Comparison of ENCODE assay signal across 8 cellular contexts in the genomic region with DNA sequence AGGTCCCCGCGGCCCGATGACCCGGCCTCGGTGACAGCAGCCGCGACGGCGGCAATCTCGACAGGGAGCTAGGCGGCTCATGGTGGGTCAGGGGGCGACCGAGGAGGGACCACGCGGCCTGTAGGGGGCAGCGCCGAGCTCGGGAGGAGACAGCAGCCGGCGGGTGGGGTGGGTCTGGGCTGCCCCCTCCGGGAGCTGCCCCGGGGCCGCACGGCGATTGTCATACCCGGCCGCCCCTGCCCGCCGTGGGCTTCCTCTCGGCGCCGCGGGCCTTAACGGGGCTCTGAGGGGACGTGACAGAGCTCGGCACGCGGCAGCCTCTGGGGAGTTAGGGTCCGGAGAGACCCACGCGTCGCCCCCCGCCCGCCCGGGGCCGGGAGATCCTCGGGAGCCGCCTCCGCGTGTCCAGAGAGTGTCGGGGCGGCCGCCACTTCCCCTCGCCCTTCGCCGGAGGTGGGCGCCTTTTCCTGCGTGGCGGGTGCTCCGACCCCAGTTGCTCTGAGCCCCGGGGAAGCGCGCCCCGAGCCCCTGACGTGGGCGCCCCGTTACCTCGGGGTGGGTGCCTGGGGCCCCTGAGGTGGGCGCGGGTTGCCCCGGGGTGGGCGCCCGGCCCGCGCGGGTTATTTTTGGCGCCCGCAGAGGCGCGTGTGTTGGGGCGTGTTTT. TPM values are rescaled to one million over a fixed set of nuclear protein-coding genes. Genes with fewer than 3 reads are reported as not detected.
A peak's percentile ranks its signal among the peaks of the same experiment; 100 is the strongest.
DNase-seq lines count a peak whose midpoint lies in the region; ATAC-seq and TF ChIP-seq lines count a peak whose summit lies in the region.

No MANE protein-coding gene starts in this region.

- no peak overlapping the region; the same call in 1 of the 2 replicates for H3K9ac ChIP-seq in HUES48 (ENCODE audit: low read depth, low read length)

- H3K4me1 ChIP-seq in CD4-positive, CD25-positive, alpha-beta regulatory T cell (ENCODE audit: control insufficient read depth, insufficient read depth, low read length, poor library complexity, severe bottlenecking): peaks cover 31% of the 10 kb centered on the region
- peaks cover 36% of the 10 kb centered on the region for H3K4me1 ChIP-seq in HUES48 (ENCODE audit: control insufficient read depth, insufficient read depth, low read length)
- peaks cover 27% of the 10 kb centered on the region for H3K4me1 ChIP-seq in lower lobe of right lung

- no peaks in the 10 kb centered on the region for H3K36me3 ChIP-seq in CD4-positive, CD25-positive, alpha-beta regulatory T cell (ENCODE audit: control insufficient read depth, insufficient read depth, low read length)
- H3K36me3 ChIP-seq in HUES48 (ENCODE audit: control insufficient read depth, insufficient read depth, low read length) (no peaks in the 10 kb centered on the region), lower lobe of right lung (no peaks in the 10 kb centered on the region)

- peak overlapping the region; percentile 96 to 98 (median 98) for H3K4me3 Mint-ChIP-seq in CD4-positive, CD25-positive, alpha-beta regulatory T cell
- H3K4me3 Mint-ChIP-seq in activated CD4-positive, alpha-beta T cell treated with anti-CD3 and anti-CD28 coated beads for 36 hours: peak overlapping the region; percentile 93
- peak overlapping the region; percentile 93 for H3K4me3 Mint-ChIP-seq in dendritic cell treated with granulocyte-macrophage colony-stimulating factor and Interleukin-4, amounts not matched to agents 40 ng/mL and 50 ng/mL, for 4 days

- H3K4me3 ChIP-seq in CD4-positive, CD25-positive, alpha-beta regulatory T cell (ENCODE audit: low read depth, low read length): peak overlapping the region; percentile 32
- H3K4me3 ChIP-seq in HUES48 (ENCODE audit: low read depth, low read length): peak overlapping the region; percentile 82
- peak overlapping the region; percentile 80 for H3K4me3 ChIP-seq in lower lobe of right lung

- ATAC-seq in CD4-positive, CD25-positive, alpha-beta regulatory T cell (ENCODE audit: low read depth in 2 of 2): peak; percentile 31 to 35
- ATAC-seq in GM19467 (IDR thresholded peaks at IDR 0.05; ENCODE audit: unreplicated experiment) (peak; percentile 32), lower lobe of right lung (peak; percentile 84)
- ATAC-seq in activated CD4-positive, alpha-beta T cell treated with anti-CD3 and anti-CD28 coated beads for 36 hours: peak; percentile 61

- POLR2A ChIA-PET in activated CD4-positive, alpha-beta T cell treated with anti-CD3 and anti-CD28 coated beads for 36 hours (lab: Charles Lee): interaction anchor here (0.5 to 1.6 kb wide), 3 partner anchors 209 to 1227 kb away, joined by 3 to 8 read pairs (median 5); no protein-coding TSS in a partner anchor

- peak; percentile 54 for TF ChIP-seq CTCF in lower lobe of right lung (IDR thresholded peaks at IDR 0.05)

- no peaks in the 10 kb centered on the region for H3K9me3 ChIP-seq in CD4-positive, CD25-positive, alpha-beta regulatory T cell (ENCODE audit: control insufficient read depth in 2 of 2, low read length in 2 of 2)
- H3K9me3 ChIP-seq in HUES48 (ENCODE audit: control insufficient read depth, insufficient read depth, low read length): no peaks in the 10 kb centered on the region
- no peaks in the 10 kb centered on the region for H3K9me3 ChIP-seq in lower lobe of right lung

- peaks cover 0 to 1% (median 0%) of the 10 kb centered on the region in 7 donors for H3K9me3 Mint-ChIP-seq in CD4-positive, CD25-positive, alpha-beta regulatory T cell
- H3K9me3 Mint-ChIP-seq in activated CD4-positive, alpha-beta T cell treated with anti-CD3 and anti-CD28 coated beads for 36 hours (ENCODE audit: low read depth): no peaks in the 10 kb centered on the region
- no peaks in the 10 kb centered on the region for H3K9me3 Mint-ChIP-seq in dendritic cell treated with granulocyte-macrophage colony-stimulating factor and Interleukin-4, amounts not matched to agents 40 ng/mL and 50 ng/mL, for 4 days

- peak; percentile 54 to 66 (median 62) for DNase-seq in CD4-positive, CD25-positive, alpha-beta regulatory T cell
- peak; percentile 87 for DNase-seq in activated CD4-positive, alpha-beta T cell treated with anti-CD3 and anti-CD28 coated beads for 36 hours
- DNase-seq in lower lobe of right lung (peak; percentile 74), DMS79 (lab: John Stamatoyannopoulos, UW) (no peak)
- DNase-seq in stimulated activated CD8-positive, alpha-beta memory T cell treated with anti-CD3 and anti-CD28 coated beads, Interleukin-12 subunit alpha, Interleukin-12 subunit beta, amount 100 ng/mL, for 4 hours (ENCODE audit: low read depth): peak; percentile 59

- peaks cover 22 to 40% (median 32%) of the 10 kb centered on the region in 4 donors for H3K4me1 Mint-ChIP-seq in CD4-positive, CD25-positive, alpha-beta regulatory T cell
- H3K4me1 Mint-ChIP-seq in activated CD4-positive, alpha-beta T cell treated with anti-CD3 and anti-CD28 coated beads for 36 hours: peaks cover 20% of the 10 kb centered on the region
- H3K4me1 Mint-ChIP-seq in dendritic cell treated with granulocyte-macrophage colony-stimulating factor and Interleukin-4, amounts not matched to agents 40 ng/mL and 50 ng/mL, for 4 days (ENCODE audit: low read depth): peaks cover 57% of the 10 kb centered on the region

- CTCF ChIA-PET in activated CD4-positive, alpha-beta T cell treated with anti-CD3 and anti-CD28 coated beads for 36 hours (lab: Charles Lee): interaction anchor here (0.6 to 2.9 kb wide), 19 partner anchors 10 to 619 kb away, joined by 3 to 11 read pairs (median 3); a partner anchor contains a TSS

- H3K27me3 ChIP-seq in CD4-positive, CD25-positive, alpha-beta regulatory T cell (ENCODE audit: control insufficient read depth, insufficient read depth, low read length): no peaks in the 10 kb centered on the region
- H3K27me3 ChIP-seq in HUES48 (ENCODE audit: control insufficient read depth, insufficient read depth, low read length) (peaks cover 64% of the 10 kb centered on the region), lower lobe of right lung (ENCODE audit: low read depth) (no peaks in the 10 kb centered on the region)

- H3K36me3 Mint-ChIP-seq in CD4-positive, CD25-positive, alpha-beta regulatory T cell: no peaks in the 10 kb centered on the region
- no peaks in the 10 kb centered on the region for H3K36me3 Mint-ChIP-seq in activated CD4-positive, alpha-beta T cell treated with anti-CD3 and anti-CD28 coated beads for 36 hours (ENCODE audit: low read depth)
- H3K36me3 Mint-ChIP-seq in dendritic cell treated with granulocyte-macrophage colony-stimulating factor and Interleukin-4, amounts not matched to agents 40 ng/mL and 50 ng/mL, for 4 days (ENCODE audit: low read depth): peaks cover 16% of the 10 kb centered on the region

- peaks cover 10% of the 10 kb centered on the region for H3K27me3 Mint-ChIP-seq in CD4-positive, CD25-positive, alpha-beta regulatory T cell
- no peaks in the 10 kb centered on the region for H3K27me3 Mint-ChIP-seq in activated CD4-positive, alpha-beta T cell treated with anti-CD3 and anti-CD28 coated beads for 36 hours
- H3K27me3 Mint-ChIP-seq in dendritic cell treated with granulocyte-macrophage colony-stimulating factor and Interleukin-4, amounts not matched to agents 40 ng/mL and 50 ng/mL, for 4 days: no peaks in the 10 kb centered on the region

- H3K27ac Mint-ChIP-seq in CD4-positive, CD25-positive, alpha-beta regulatory T cell: peak overlapping the region; percentile 95 to 98 (median 96)
- H3K27ac Mint-ChIP-seq in activated CD4-positive, alpha-beta T cell treated with anti-CD3 and anti-CD28 coated beads for 36 hours: peak overlapping the region; percentile 94
- peak overlapping the region; percentile 84 for H3K27ac Mint-ChIP-seq in dendritic cell treated with granulocyte-macrophage colony-stimulating factor and Interleukin-4, amounts not matched to agents 40 ng/mL and 50 ng/mL, for 4 days

- peak overlapping the region; percentile 77 for H3K27ac ChIP-seq in CD4-positive, CD25-positive, alpha-beta regulatory T cell (ENCODE audit: insufficient read depth, low read length, poor library complexity, severe bottlenecking)
- H3K27ac ChIP-seq in HUES48 (ENCODE audit: low read depth, low read length) (no peak overlapping the region), lower lobe of right lung (peak overlapping the region; percentile 91)

- intact Hi-C loops in activated CD4-positive, alpha-beta T cell treated with anti-CD3 and anti-CD28 coated beads for 36 hours (cut with DNase I, micrococcal nuclease): loop anchor here (1.0 to 10.0 kb wide), 8 partner anchors 42 to 619 kb away; a partner anchor contains a TSS
- intact Hi-C loops in dendritic cell treated with granulocyte-macrophage colony-stimulating factor and Interleukin-4, amounts not matched to agents 40 ng/mL and 50 ng/mL, for 4 days (cut with micrococcal nuclease): loop anchor here (5.0 to 10.0 kb wide), 2 partner anchors 42 to 279 kb away; a partner anchor contains a TSS
- intact Hi-C loops in lower lobe of right lung (cut with DNase I): no loop called here

RNA-seq across cellular contexts. Expression of a gene that starts 0.5 kb away (rescaled TPM):
- 42.9 TPM for total RNA-seq in CD4-positive, CD25-positive, alpha-beta regulatory T cell
- 10 to 100 TPM; 27.1 to 36.4 (median 32.9) TPM for polyA plus RNA-seq in CD4-positive, CD25-positive, alpha-beta regulatory T cell
- 10 to 100 TPM; 12.5 to 15.0 TPM for total RNA-seq in activated CD4-positive, alpha-beta T cell treated with anti-CD3 and anti-CD28 coated beads for 36 hours
- total RNA-seq in lower lobe of right lung: 12.1 TPM

Comparison
In these comparisons a context has a peak if more than half of its experiments do, and no peak if none do; other contexts are left out.
1. ATAC-seq: peak in every context shown above with its lines; median percentile 84 in lower lobe of right lung; 61 in activated CD4-positive, alpha-beta T cell treated with anti-CD3 and anti-CD28 coated beads for 36 hours; 33 in CD4-positive, CD25-positive, alpha-beta regulatory T cell; 32 in GM19467.
2. H3K4me3 ChIP-seq: peak in every context shown above with its lines; median percentile 82 in HUES48; 80 in lower lobe of right lung; 32 in CD4-positive, CD25-positive, alpha-beta regulatory T cell.